In genomic region chr12:91380651-91381050, GRCh38 we compare ENCODE assay signal across 15 cellular contexts.
DNase-seq lines count a peak whose midpoint lies in the region; ATAC-seq and TF ChIP-seq lines count a peak whose summit lies in the region.
"Had no signal": no experiment of that assay in that cellular context is flagged by ENCODE, and none has a peak within 500 bp of the region (broad histone marks: within the 10 kb centered on the region; RNA-seq: fewer than 3 reads in every experiment).

No MANE protein-coding gene starts in this region.

- H3K4me3 ChIP-seq in HUES64 (ENCODE audit: low read length) (peak overlapping the region; percentile 61), dorsolateral prefrontal cortex (peak overlapping the region in 46 of 59 donors; percentile 37 to 77 (median 63))

- TF ChIP-seq CTCF in dorsolateral prefrontal cortex (IDR thresholded peaks at IDR 0.05 in 54 of 56, conservative IDR thresholded peaks at IDR 0.05 in 2 of 56; ENCODE audit: low read depth in 1 of 56, partially characterized antibody in 56 of 56) = no peak
- no peak for TF ChIP-seq CTCF in mesothelial cell of epicardium (IDR thresholded peaks at IDR 0.05; ENCODE audit: unreplicated experiment)

- no peaks in the 10 kb centered on the region for H3K27me3 Mint-ChIP-seq in mesothelial cell of epicardium (ENCODE audit: low read depth)
- peaks cover 2 to 11% (median 4%) of the 10 kb centered on the region in 5 donors for H3K27me3 Mint-ChIP-seq in naive thymus-derived CD8-positive, alpha-beta T cell
- H3K27me3 Mint-ChIP-seq in stimulated activated naive CD8-positive, alpha-beta T cell treated with anti-CD3 and anti-CD28 coated beads, Interleukin-15, amount 100 ng/mL, for 72 hours = peaks cover 9% of the 10 kb centered on the region
- H3K27me3 Mint-ChIP-seq: activated naive CD4-positive, alpha-beta T cell treated with anti-CD3 and anti-CD28 coated beads, Interleukin-2, amount 10 ng/mL, durations not matched to agents 7 days and 5 days had no signal

- peak overlapping the region; percentile 99 for H3K27ac ChIP-seq in HUES64 (ENCODE audit: low read depth, low read length)
- H3K27ac ChIP-seq in dorsolateral prefrontal cortex = peak overlapping the region in 56 of 59 donors; percentile 73 to 98 (median 92)
- peak overlapping the region; percentile 89 for H3K27ac ChIP-seq in temporal lobe (ENCODE audit: low read depth, low read length)
- H3K27ac ChIP-seq: C4-2B had no signal

- no peaks in the 10 kb centered on the region for H3K36me3 Mint-ChIP-seq in mesothelial cell of epicardium
- H3K36me3 Mint-ChIP-seq in naive thymus-derived CD8-positive, alpha-beta T cell = no peaks in the 10 kb centered on the region
- H3K36me3 Mint-ChIP-seq: activated CD8-positive, alpha-beta memory T cell treated with anti-CD3 and anti-CD28 coated beads, Interleukin-2, amount 10 ng/mL, durations not matched to agents 7 days and 5 days; activated naive CD4-positive, alpha-beta T cell treated with anti-CD3 and anti-CD28 coated beads, Interleukin-2, amount 10 ng/mL, durations not matched to agents 7 days and 5 days had no signal

- 84% methylated on average over 3 of the region's 5 CpGs for WGBS in HUES64

- peaks cover 3% of the 10 kb centered on the region for H3K9me3 Mint-ChIP-seq in mesothelial cell of epicardium
- H3K9me3 Mint-ChIP-seq in naive thymus-derived CD8-positive, alpha-beta T cell = no peaks in the 10 kb centered on the region
- no peaks in the 10 kb centered on the region for H3K9me3 Mint-ChIP-seq in stimulated activated naive CD8-positive, alpha-beta T cell treated with anti-CD3 and anti-CD28 coated beads, Interleukin-15, amount 100 ng/mL, for 72 hours
- H3K9me3 Mint-ChIP-seq: activated naive CD4-positive, alpha-beta T cell treated with anti-CD3 and anti-CD28 coated beads, Interleukin-2, amount 10 ng/mL, durations not matched to agents 7 days and 5 days; central memory CD8-positive, alpha-beta T cell had no signal

- no peaks in the 10 kb centered on the region for H3K27me3 ChIP-seq in HUES64 (ENCODE audit: insufficient read depth, low read length)
- H3K27me3 ChIP-seq in dorsolateral prefrontal cortex = no peaks in the 10 kb centered on the region
- H3K27me3 ChIP-seq: heart right ventricle, upper lobe of left lung had no signal

- peaks cover 39% of the 10 kb centered on the region for H3K4me1 ChIP-seq in HUES64 (ENCODE audit: insufficient read depth, low read length)

- POLR2A ChIA-PET in naive thymus-derived CD8-positive, alpha-beta T cell (lab: Charles Lee) = interaction anchor here (0.5 to 2.0 kb wide), 4 partner anchors 765 to 1188 kb away, joined by 3 to 25 read pairs (median 4); partner anchors contain the start of gene BTG1

- H3K9me3 ChIP-seq in HUES64 (ENCODE audit: insufficient read depth, low read depth, low read length) = no peaks in the 10 kb centered on the region
- H3K9me3 ChIP-seq: heart right ventricle, upper lobe of left lung had no signal

- peak overlapping the region; percentile 73 for H3K4me3 Mint-ChIP-seq in mesothelial cell of epicardium
- H3K4me3 Mint-ChIP-seq in naive thymus-derived CD8-positive, alpha-beta T cell = peak overlapping the region in 2 of 10 donors; percentile 86 to 89
- no peak overlapping the region for H3K4me3 Mint-ChIP-seq in stimulated activated naive CD8-positive, alpha-beta T cell treated with anti-CD3 and anti-CD28 coated beads, Interleukin-15, amount 100 ng/mL, for 72 hours
- H3K4me3 Mint-ChIP-seq: activated naive CD4-positive, alpha-beta T cell treated with anti-CD3 and anti-CD28 coated beads, Interleukin-2, amount 10 ng/mL, durations not matched to agents 7 days and 5 days; central memory CD8-positive, alpha-beta T cell had no signal

- no peak for DNase-seq in dorsolateral prefrontal cortex
- no peak for DNase-seq in mesothelial cell of epicardium (ENCODE audit: low spot score in 2 of 2, unreplicated experiment in 2 of 2)
- DNase-seq in naive thymus-derived CD8-positive, alpha-beta T cell = no peak
- no peak for DNase-seq in DMS53 (lab: John Stamatoyannopoulos, UW)
- no peak for DNase-seq in stimulated activated naive CD8-positive, alpha-beta T cell treated with anti-CD3 and anti-CD28 coated beads, Interleukin-15, amount 100 ng/mL, for 72 hours
- DNase-seq: DND-41 had no signal

- peaks cover 64% of the 10 kb centered on the region for H3K4me1 Mint-ChIP-seq in mesothelial cell of epicardium
- peaks cover 2 to 10% (median 8%) of the 10 kb centered on the region in 4 donors for H3K4me1 Mint-ChIP-seq in naive thymus-derived CD8-positive, alpha-beta T cell
- H3K4me1 Mint-ChIP-seq in stimulated activated naive CD8-positive, alpha-beta T cell treated with anti-CD3 and anti-CD28 coated beads, Interleukin-15, amount 100 ng/mL, for 72 hours = peaks cover 10% of the 10 kb centered on the region

- H3K36me3 ChIP-seq in HUES64 (ENCODE audit: insufficient read depth, low read length) = no peaks in the 10 kb centered on the region
- H3K36me3 ChIP-seq: heart right ventricle, upper lobe of left lung had no signal

- no peak for ATAC-seq in naive thymus-derived CD8-positive, alpha-beta T cell
- no peak for ATAC-seq in HG03378 (IDR thresholded peaks at IDR 0.05; ENCODE audit: unreplicated experiment)
- ATAC-seq in stimulated activated naive CD8-positive, alpha-beta T cell treated with anti-CD3 and anti-CD28 coated beads, Interleukin-15, amount 100 ng/mL, for 72 hours = no peak

- peak overlapping the region; percentile 87 for H3K9ac ChIP-seq in HUES64 (ENCODE audit: low read depth, low read length)

- intact Hi-C loops in dorsolateral prefrontal cortex (cut with DNase I) = loop anchor here (5.0 to 10.0 kb wide), 5 partner anchors 194 to 1272 kb away; partner anchors contain the start of gene BTG1 (in 1 of the 2)

- H3K27ac Mint-ChIP-seq in mesothelial cell of epicardium = peak overlapping the region; percentile 96
- H3K27ac Mint-ChIP-seq in naive thymus-derived CD8-positive, alpha-beta T cell = no peak overlapping the region
- H3K27ac Mint-ChIP-seq in stimulated activated naive CD8-positive, alpha-beta T cell treated with anti-CD3 and anti-CD28 coated beads, Interleukin-15, amount 100 ng/mL, for 72 hours = no peak overlapping the region
- H3K27ac Mint-ChIP-seq: activated CD8-positive, alpha-beta memory T cell treated with anti-CD3 and anti-CD28 coated beads, Interleukin-2, amount 10 ng/mL, durations not matched to agents 7 days and 5 days; activated naive CD4-positive, alpha-beta T cell treated with anti-CD3 and anti-CD28 coated beads, Interleukin-2, amount 10 ng/mL, durations not matched to agents 7 days and 5 days had no signal
